In the genomic region with DNA sequence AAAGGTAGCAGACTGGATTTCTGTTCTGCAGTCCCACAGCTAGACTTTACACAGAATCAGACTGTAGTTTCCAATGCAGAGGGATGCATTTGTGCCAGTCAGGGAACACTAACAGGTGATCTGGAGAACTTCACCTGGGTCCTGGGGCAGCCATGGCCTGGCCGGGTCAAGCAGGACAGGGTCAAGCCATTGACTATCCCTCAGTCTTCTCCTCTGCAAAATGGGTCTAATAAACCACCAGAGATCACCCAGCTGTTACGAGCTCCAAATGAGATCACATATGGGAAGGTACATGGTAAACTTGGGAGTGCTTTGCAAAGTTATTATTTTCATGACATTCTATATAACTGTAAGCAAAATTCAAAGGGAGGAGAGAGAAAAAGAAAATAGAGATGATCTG, we compare ENCODE assay signal across 31 cellular contexts.
"Had no signal": no experiment of that assay in that cellular context is flagged by ENCODE, and none has a peak within 500 bp of the region (broad histone marks: within the 10 kb centered on the region; RNA-seq: fewer than 3 reads in every experiment).

No MANE protein-coding gene starts in this region.

- FAIRE-seq: TTC549 had no signal

- H3K36me3 ChIP-seq: ascending aorta, cardiac muscle cell, MG63, Peyer's patch, SJSA1 had no signal

- H3K4me3 ChIP-seq: ascending aorta, cardiac muscle cell, MG63, Peyer's patch, SJSA1 had no signal

- H3K4me1 ChIP-seq: Peyer's patch had no signal

- H3K9me2 ChIP-seq: SK-N-SH had no signal

- ATAC-seq: activated CD8-positive, alpha-beta T cell treated with anti-CD3 and anti-CD28 coated beads for 36 hours; activated T-cell treated with anti-CD3 and anti-CD28 coated beads, Interleukin-2, amount 50 U/mL, for 72 hours; activated T-helper 17 cell treated with anti-CD3 and anti-CD28 coated beads, Interleukin-2, amount 50 U/mL, for 72 hours had no signal

- H3K27me3 ChIP-seq: ascending aorta, cardiac muscle cell, MG63, Peyer's patch, SJSA1 had no signal

- H3K9me3 ChIP-seq: ascending aorta, Peyer's patch, SJSA1, SK-N-SH had no signal

- H3K27ac ChIP-seq: Peyer's patch, SJSA1 had no signal

- H3K9ac ChIP-seq: SK-N-SH had no signal

- H3K4me2 ChIP-seq: SK-N-SH had no signal

- DNase-seq: activated B cell treated with CpG ODN at 0.5 μM for 24 hours; activated CD4-positive, alpha-beta T cell treated with anti-CD3 and anti-CD28 coated beads for 4 hours; activated CD4-positive, CD25-positive, alpha-beta regulatory T cell treated with anti-CD3 and anti-CD28 coated beads, Interleukin-2, amount 50 U/mL, for 72 hours; activated CD8-positive, alpha-beta T cell treated with anti-CD3 and anti-CD28 coated beads for 36 hours; activated effector memory CD4-positive, alpha-beta T cell treated with anti-CD3 and anti-CD28 coated beads, Interleukin-2, amount 50 U/mL, for 16 hours; activated naive CD4-positive, alpha-beta T cell; activated naive CD4-positive, alpha-beta T cell treated with anti-CD3 and anti-CD28 coated beads, Interleukin-2, amount 50 U/mL, for 16 hours; activated naive CD8-positive, alpha-beta T cell treated with anti-CD3 and anti-CD28 coated beads for 36 hours; activated T-cell treated with anti-CD3 and anti-CD28 coated beads, Interleukin-2, amount 50 U/mL, for 1 hour; activated T-cell treated with anti-CD3 and anti-CD28 coated beads, Interleukin-2, amount 50 U/mL, for 72 hours; amygdala; Kasumi-1; KG1; MG63; NCI-H1048; NCI-H1105 treated with DMSO at 0.1 percent for 48 hours; NCI-H1436; NCI-H1694; NCI-H1930; NCI-H2081 treated with DMSO at 0.1 percent for 48 hours; NCI-H226; NCI-H524 treated with DMSO at 0.1 percent for 48 hours; Peyer's patch; RPMI8226; SHP77 treated with DMSO at 0.1 percent for 48 hours; SK-N-SH had no signal
